ENCODE assay signal across 1 cellular context in genomic region chr7:1867326-1867725, GRCh38.
TF ChIP-seq lines count a peak whose summit lies in the region.

No MANE protein-coding gene starts in this region.

TF ChIP-seq in H1, 55 proteins besides CTCF, POLR2A, EP300 and RAD21 (continued from another document):
- TF ChIP-seq ATF2 (IDR thresholded peaks at IDR 0.05; ENCODE audit: low read length) (no peak), YY1 (IDR thresholded peaks at IDR 0.05; ENCODE audit: low read depth, low read length) (no peak)
